Comparison of ENCODE assay signal across 8 cellular contexts in genomic region chr12:53695148-53696138, GRCh38. TPM values are rescaled to one million over a fixed set of nuclear protein-coding genes. Genes with fewer than 3 reads are reported as not detected.
DNase-seq lines count a peak whose midpoint lies in the region; TF ChIP-seq lines count a peak whose summit lies in the region.

No MANE protein-coding gene starts in this region.

- H3K9ac ChIP-seq in neuronal stem cell (ENCODE audit: low read depth, low read length, poor library complexity): peak overlapping the region; percentile 9

- H2BK5ac ChIP-seq in neuronal stem cell (ENCODE audit: low read length): no peak overlapping the region

- peak overlapping the region; percentile 25 for H3K4me3 ChIP-seq in fibroblast of pulmonary artery (replicated peaks; ENCODE audit: low read depth, low read length)
- H3K4me3 ChIP-seq in neuronal stem cell (ENCODE audit: low read length in 2 of 2): peak overlapping the region; percentile 20 to 62
- no peak overlapping the region for H3K4me3 ChIP-seq in OCI-LY7 (ENCODE audit: low read depth, low read length, poor library complexity, severe bottlenecking)

- CTCF ChIA-PET in OCI-LY7 (lab: Charles Lee; ENCODE audit: unreplicated experiment): no interaction called here

- no peak overlapping the region for H3K4ac ChIP-seq in neuronal stem cell (ENCODE audit: low read length)

- no peak overlapping the region for H4K91ac ChIP-seq in neuronal stem cell (ENCODE audit: low read depth, low read length, poor library complexity)

- H2BK15ac ChIP-seq in neuronal stem cell (ENCODE audit: low read length): peak overlapping the region; percentile 45

- POLR2A ChIA-PET in OCI-LY7 (lab: Charles Lee): interaction anchor here (1.1 kb wide), 1 partner anchor 33 kb away, joined by 3 read pairs; no protein-coding TSS in a partner anchor

- H3K9me3 ChIP-seq in neuronal stem cell (replicated peaks in 1 of 2; ENCODE audit: control insufficient read depth in 2 of 2, insufficient read depth in 1 of 2, low read depth in 1 of 2, low read length in 2 of 2) (no peaks in the 10 kb centered on the region), OCI-LY7 (ENCODE audit: low read length) (no peaks in the 10 kb centered on the region)

- peaks cover 2% of the 10 kb centered on the region for H3K79me1 ChIP-seq in neuronal stem cell (ENCODE audit: low read depth, low read length)

- peaks cover 7 to 12% of the 10 kb centered on the region in 2 donors for H3K4me1 ChIP-seq in neuronal stem cell (ENCODE audit: control insufficient read depth in 2 of 2, insufficient read depth in 1 of 2, low read depth in 1 of 2, low read length in 2 of 2)
- H3K4me1 ChIP-seq in OCI-LY7 (ENCODE audit: insufficient read depth, low read length, poor library complexity, severe bottlenecking): peaks cover 3% of the 10 kb centered on the region

- peak overlapping the region; percentile 82 for H2AFZ ChIP-seq in neuronal stem cell (ENCODE audit: low read length)
- no peak overlapping the region for H2AFZ ChIP-seq in OCI-LY7 (ENCODE audit: low read length)

- no peak overlapping the region for H4K8ac ChIP-seq in neuronal stem cell (ENCODE audit: low read depth, low read length)

- H3K4me2 ChIP-seq in neuronal stem cell (ENCODE audit: insufficient read depth, low read length, poor library complexity, severe bottlenecking) (peak overlapping the region; percentile 71), OCI-LY7 (ENCODE audit: low read length) (no peak overlapping the region)

- no peak overlapping the region for H2BK120ac ChIP-seq in neuronal stem cell (ENCODE audit: low read depth, low read length)

- H3K27ac ChIP-seq in neuronal stem cell (replicated peaks; ENCODE audit: low read length) (no peak overlapping the region), OCI-LY7 (ENCODE audit: low read depth, low read length, poor library complexity, severe bottlenecking) (no peak overlapping the region)

- no peak overlapping the region for H3K23ac ChIP-seq in neuronal stem cell (ENCODE audit: low read depth, low read length, poor library complexity)

- no peaks in the 10 kb centered on the region for H3K9me2 ChIP-seq in OCI-LY7 (ENCODE audit: insufficient read depth, low read length)

- no peak overlapping the region for H2BK12ac ChIP-seq in neuronal stem cell (ENCODE audit: low read length)

- H3K18ac ChIP-seq in neuronal stem cell (ENCODE audit: low read length): peak overlapping the region; percentile 70

- no peaks in the 10 kb centered on the region for H4K20me1 ChIP-seq in OCI-LY7 (ENCODE audit: insufficient read depth, low read length)

- H2AK5ac ChIP-seq in neuronal stem cell (ENCODE audit: low read depth, low read length): no peak overlapping the region

- no peaks in the 10 kb centered on the region for H3K79me2 ChIP-seq in OCI-LY7 (ENCODE audit: insufficient read depth, low read depth, low read length)

- H3K27me3 ChIP-seq in neuronal stem cell (ENCODE audit: control insufficient read depth in 3 of 3, insufficient read depth in 3 of 3, low read depth in 1 of 3, low read length in 3 of 3): peaks cover 0 to 74% (median 45%) of the 10 kb centered on the region in 3 experiments

- no TSS peak for BruUV-seq in OCI-LY7 (replicated peaks; lab: Mats Ljungman, UMichigan)

- WGBS in neuronal stem cell (ENCODE audit: extremely low coverage in 2 of 2, insufficient read length in 2 of 2, insufficient replicate concordance in 1 of 2), 2 donors: no CpG with 5 or more reads among the region's 58 CpGs

- H3K14ac ChIP-seq in neuronal stem cell (ENCODE audit: low read length): no peak overlapping the region

- in situ Hi-C loops in ACHN (cut with HindIII; ENCODE audit: low pct_ligation_motif_present, low pct_unique_long_range_greater_than_20kb, low sequenced_read_pairs): no loop called here

- intact Hi-C loops in OCI-LY7 (cut with micrococcal nuclease; ENCODE audit: unreplicated experiment): no loop called here

- TF ChIP-seq CTCF in fibroblast of pulmonary artery (IDR thresholded peaks at IDR 0.05; ENCODE audit: low read length, missing control alignments) (peak; percentile 0), OCI-LY7 (conservative IDR thresholded peaks at IDR 0.05; ENCODE audit: low read length) (no peak)

- H3K36me3 ChIP-seq in neuronal stem cell (replicated peaks in 1 of 2; ENCODE audit: control insufficient read depth in 2 of 2, insufficient read depth in 2 of 2, low read length in 2 of 2): no peaks in the 10 kb centered on the region
- H3K36me3 ChIP-seq in OCI-LY7 (ENCODE audit: insufficient read depth, low read length): no peaks in the 10 kb centered on the region

- peak; percentile 93 for DNase-seq in ACHN
- peak; percentile 78 for DNase-seq in HPDE6-E6E7 (ENCODE audit: extremely low spot score)
- DNase-seq in activated CD8-positive, alpha-beta memory T cell treated with anti-CD3 and anti-CD28 coated beads, Interleukin-2, amount 50 U/mL, for 48 hours: peak; percentile 76
- DNase-seq in fibroblast of pulmonary artery (ENCODE audit: low read depth): peak; percentile 69
- peak; percentile 59 for DNase-seq in neuronal stem cell (ENCODE audit: low spot score)
- DNase-seq in hippocampal formation (lab: John Stamatoyannopoulos, UW): no peak
- DNase-seq in NCI-H748 treated with DMSO at 0.1 percent for 48 hours (lab: John Stamatoyannopoulos, UW): no peak
- DNase-seq in OCI-LY7 (ENCODE audit: low spot score): no peak

RNA-seq across cellular contexts. Expression of gene ATP5MC2, which starts 19.6 kb away (rescaled TPM):
- polyA plus RNA-seq in neuronal stem cell (2013, experiment 1 of 2): 847 TPM
- polyA plus RNA-seq in neuronal stem cell (2013, experiment 2 of 2): 851 TPM
- total RNA-seq in OCI-LY7 (2014; rRNA removed; shearing (Covaris generic)): 423 and 500 TPM in 2 replicates
- 374 and 417 TPM in 2 replicates for total RNA-seq in OCI-LY7 (2022)

RNA-seq across cellular contexts. Expression of gene CALCOCO1, which starts 31.8 kb away (rescaled TPM):
- polyA plus RNA-seq in neuronal stem cell (2013, experiment 1 of 2): 27.1 TPM
- 26.1 TPM for polyA plus RNA-seq in neuronal stem cell (2013, experiment 2 of 2)
- total RNA-seq in OCI-LY7 (2014; rRNA removed; shearing (Covaris generic)): 12.8 and 18.9 TPM in 2 replicates
- total RNA-seq in OCI-LY7 (2022): 25.1 and 30.9 TPM in 2 replicates

RNA-seq across cellular contexts. Expression of gene CISTR, which starts 56.3 kb away (rescaled TPM):
- polyA plus RNA-seq in neuronal stem cell (2013, experiment 1 of 2): 0.35 TPM
- polyA plus RNA-seq in neuronal stem cell (2013, experiment 2 of 2): 0.35 TPM
- 0.67 and 0.76 TPM in 2 replicates for total RNA-seq in OCI-LY7 (2014; rRNA removed; shearing (Covaris generic))
- total RNA-seq in OCI-LY7 (2022): 1.3 and 3.2 TPM in 2 replicates

Comparison
In these comparisons a context has a peak if more than half of its experiments do, and no peak if none do; other contexts are left out.
1. DNase-seq: peak in ACHN (single experiment), HPDE6-E6E7 (single experiment), activated CD8-positive, alpha-beta memory T cell treated with anti-CD3 and anti-CD28 coated beads, Interleukin-2, amount 50 U/mL, for 48 hours (single experiment), fibroblast of pulmonary artery (single experiment) and neuronal stem cell (single experiment); none in hippocampal formation (0 of 2), NCI-H748 treated with DMSO at 0.1 percent for 48 hours (single experiment) and OCI-LY7 (single experiment).